ENCODE assay signal across 8 cellular contexts in genomic region chr18:73688851-73689659, GRCh38.
A peak's percentile ranks its signal among the peaks of the same experiment; 100 is the strongest.
DNase-seq lines count a peak whose midpoint lies in the region; ATAC-seq and TF ChIP-seq lines count a peak whose summit lies in the region.

No MANE protein-coding gene starts in this region.

- ATAC-seq in GM21717 (IDR thresholded peaks at IDR 0.05; ENCODE audit: unreplicated experiment): peak; percentile 74

- TF ChIP-seq CTCF in AG10803 (conservative IDR thresholded peaks at IDR 0.05; ENCODE audit: low read length) (no peak), fibroblast of the aortic adventitia (IDR thresholded peaks at IDR 0.05; ENCODE audit: insufficient read depth, low read length) (no peak), GM13977 (IDR thresholded peaks at IDR 0.05; ENCODE audit: extremely low read depth, insufficient read depth, missing control alignments) (no peak)

- DNase-seq in AG10803 (ENCODE audit: low read depth) (peak; percentile 93), NCI-H460 (ENCODE audit: extremely low read depth, low read depth) (peak; percentile 88), fibroblast of the aortic adventitia (ENCODE audit: low read depth) (peak; percentile 94), GM13977 (ENCODE audit: low spot score) (no peak), epidermal melanocyte (ENCODE audit: insufficient read length, low spot score) (no peak)
- no peak for DNase-seq in activated CD4-positive, CD25-positive, alpha-beta regulatory T cell (lab: John Stamatoyannopoulos, UW)
- DNase-seq in stimulated activated CD4-positive, alpha-beta T cell treated with anti-CD3 and anti-CD28 coated beads, Interleukin-15, amount 100 ng/mL, for 24 hours: no peak

- in situ Hi-C loops in GM13977 (cut with MboI; ENCODE audit: low pct_unique_long_range_greater_than_20kb, low sequenced_read_pairs, unreplicated experiment): no loop called here

- 0 out of 2 replicates have a peak overlapping the region, but pooled peaks have one; percentile 4 for H3K4me3 ChIP-seq in AG10803 (ENCODE audit: low read length)
- H3K4me3 ChIP-seq in fibroblast of the aortic adventitia (ENCODE audit: low read depth, low read length): peak overlapping the region; percentile 23

Comparison
In these comparisons a context has a peak if more than half of its experiments do, and no peak if none do; other contexts are left out.
1. DNase-seq: peak in AG10803 (single experiment), NCI-H460 (single experiment) and fibroblast of the aortic adventitia (single experiment); none in activated CD4-positive, CD25-positive, alpha-beta regulatory T cell (0 of 4), stimulated activated CD4-positive, alpha-beta T cell treated with anti-CD3 and anti-CD28 coated beads, Interleukin-15, amount 100 ng/mL, for 24 hours (single experiment), GM13977 (single experiment) and epidermal melanocyte (single experiment).